8 cellular contexts compared by ENCODE assay signal in genomic region chr1:245153645-245154428, GRCh38. TPM values are rescaled to one million over a fixed set of nuclear protein-coding genes. Genes with fewer than 3 reads are reported as not detected.
DNase-seq lines count a peak whose midpoint lies in the region; ATAC-seq and TF ChIP-seq lines count a peak whose summit lies in the region.

No MANE protein-coding gene starts in this region.

- no peak for TF ChIP-seq RAD21 in HCT116 (IDR thresholded peaks at IDR 0.05; ENCODE audit: low read depth)

- H3K4me2 ChIP-seq in HCT116 (ENCODE audit: low read length) = peak overlapping the region; percentile 97

- H3K27me3 ChIP-seq in CD4-positive, alpha-beta memory T cell (ENCODE audit: insufficient read depth, low read length) = peaks cover 28% of the 10 kb centered on the region
- peaks cover 17% of the 10 kb centered on the region for H3K27me3 ChIP-seq in HCT116 (ENCODE audit: insufficient read depth, low read length)

- H4K20me1 ChIP-seq in HCT116 (ENCODE audit: insufficient read depth) = no peaks in the 10 kb centered on the region

- H3K9me3 Mint-ChIP-seq in CD4-positive, alpha-beta memory T cell = peaks cover 0 to 5% (median 3%) of the 10 kb centered on the region in 8 donors
- no peaks in the 10 kb centered on the region for H3K9me3 Mint-ChIP-seq in natural killer cell treated with Interleukin-12 subunit alpha and Interleukin-12 subunit beta and Interleukin-15 and Interleukin-18, amount 100 ng/mL, for 72 hours

- peak overlapping the region; percentile 83 to 97 (median 87) for H3K4me3 Mint-ChIP-seq in CD4-positive, alpha-beta memory T cell
- peak overlapping the region; percentile 62 for H3K4me3 Mint-ChIP-seq in natural killer cell treated with Interleukin-12 subunit alpha and Interleukin-12 subunit beta and Interleukin-15 and Interleukin-18, amount 100 ng/mL, for 72 hours

- no TSS peak for BruUV-seq in HCT116 (replicated peaks; lab: Mats Ljungman, UMichigan)

- POLR2A ChIA-PET in CD4-positive, alpha-beta memory T cell (lab: Charles Lee; ENCODE audit: partially characterized antibody) = no interaction called here
- POLR2A ChIA-PET in HCT116 (lab: Charles Lee) = no interaction called here

- H2AFZ ChIP-seq in HCT116 (ENCODE audit: low read depth, low read length, poor library complexity, severe bottlenecking) = peak overlapping the region; percentile 90

- H3K79me2 ChIP-seq in HCT116 (ENCODE audit: insufficient read depth, low read length) = no peaks in the 10 kb centered on the region

- peaks cover 48 to 59% of the 10 kb centered on the region in 2 donors for H3K27me3 Mint-ChIP-seq in CD4-positive, alpha-beta memory T cell
- peaks cover 41 to 46% of the 10 kb centered on the region in 2 donors for H3K27me3 Mint-ChIP-seq in natural killer cell treated with Interleukin-12 subunit alpha and Interleukin-12 subunit beta and Interleukin-15 and Interleukin-18, amount 100 ng/mL, for 72 hours

- intact Hi-C loops in CD4-positive, alpha-beta memory T cell (cut with micrococcal nuclease) = loop anchor here (2.0 to 10.0 kb wide), 4 partner anchors 731 to 1601 kb away; no protein-coding TSS in a partner anchor
- intact Hi-C loops in HCT116 (cut with micrococcal nuclease) = loop anchor here (1.0 to 10.0 kb wide), 8 partner anchors 77 to 1600 kb away; no protein-coding TSS in a partner anchor

- H3K36me3 ChIP-seq in CD4-positive, alpha-beta memory T cell (ENCODE audit: insufficient read depth, low read length) = no peaks in the 10 kb centered on the region
- no peaks in the 10 kb centered on the region for H3K36me3 ChIP-seq in HCT116 (ENCODE audit: control insufficient read depth in 1 of 2, insufficient read depth in 2 of 2, low read length in 2 of 2)

- peaks cover 15 to 35% (median 25%) of the 10 kb centered on the region in 4 donors for H3K4me1 Mint-ChIP-seq in CD4-positive, alpha-beta memory T cell
- H3K4me1 Mint-ChIP-seq in natural killer cell treated with Interleukin-12 subunit alpha and Interleukin-12 subunit beta and Interleukin-15 and Interleukin-18, amount 100 ng/mL, for 72 hours (ENCODE audit: low read depth in 2 of 2) = peaks cover 7 to 20% of the 10 kb centered on the region in 2 donors

- H3K27ac ChIP-seq in CD4-positive, alpha-beta memory T cell (ENCODE audit: low read depth, low read length) = no peak overlapping the region
- H3K27ac ChIP-seq in HCT116 (ENCODE audit: low read depth, low read length) = no peak overlapping the region

- no peak overlapping the region for H3K27ac Mint-ChIP-seq in CD4-positive, alpha-beta memory T cell
- H3K27ac Mint-ChIP-seq in natural killer cell treated with Interleukin-12 subunit alpha and Interleukin-12 subunit beta and Interleukin-15 and Interleukin-18, amount 100 ng/mL, for 72 hours = no peak overlapping the region

- ATAC-seq in HCT116 (peak; percentile 6), HG02981 (IDR thresholded peaks at IDR 0.05; ENCODE audit: unreplicated experiment) (no peak)
- ATAC-seq in natural killer cell treated with Interleukin-12 subunit alpha and Interleukin-12 subunit beta and Interleukin-15 and Interleukin-18, amount 100 ng/mL, for 72 hours = peak in 1 of 2 donors; percentile 8

- H3K9ac ChIP-seq in HCT116 (ENCODE audit: low read length) = peak overlapping the region; percentile 38; the same call in 1 of the 2 replicates

- H3K9me3 ChIP-seq in CD4-positive, alpha-beta memory T cell (ENCODE audit: control insufficient read depth in 1 of 2, low read length in 2 of 2) = no peaks in the 10 kb centered on the region
- H3K9me3 ChIP-seq in HCT116 (ENCODE audit: control insufficient read depth in 1 of 2, insufficient read depth in 1 of 2, low read depth in 1 of 2, low read length in 2 of 2) = no peaks in the 10 kb centered on the region

- DNase-seq in CD4-positive, alpha-beta memory T cell = peak in 2 of 5 donors; percentile 12 to 16
- DNase-seq in HCT116 (ENCODE audit: low read depth, low spot score) = no peak
- peak; percentile 48 for DNase-seq in UCSD-AML1 (lab: John Stamatoyannopoulos, UW; ENCODE audit: unreplicated experiment)
- DNase-seq in epithelial cell of proximal tubule (ENCODE audit: low read depth) = no peak
- DNase-seq in natural killer cell treated with Interleukin-12 subunit alpha and Interleukin-12 subunit beta and Interleukin-15 and Interleukin-18, amount 100 ng/mL, for 72 hours (ENCODE audit: low spot score) = no peak
- no peak for DNase-seq in T-helper 9 cell
- no peak for DNase-seq in mesenteric fat pad (ENCODE audit: low spot score)

- no peaks in the 10 kb centered on the region for H3K9me2 ChIP-seq in HCT116 (ENCODE audit: insufficient read depth)

- peaks cover 35% of the 10 kb centered on the region for H3K4me1 ChIP-seq in CD4-positive, alpha-beta memory T cell (ENCODE audit: insufficient read depth, low read length)
- H3K4me1 ChIP-seq in HCT116 (ENCODE audit: control insufficient read depth in 1 of 2, insufficient read depth in 2 of 2, low read length in 2 of 2) = peaks cover 7 to 40% of the 10 kb centered on the region in 2 experiments; a peak in 3 of 4 replicates

- RAD21 ChIA-PET in HCT116 (lab: Charles Lee; ENCODE audit: low non-redundant PET in 1 of 2, low total read pairs in 2 of 2, uncharacterized antibody in 2 of 2, unreplicated experiment in 2 of 2) = interaction anchor here (0.5 to 2.0 kb wide), 9 partner anchors 68 to 1128 kb away, joined by 3 to 7 read pairs (median 4); no protein-coding TSS in a partner anchor

- TF ChIP-seq POLR2A in HCT116 (IDR thresholded peaks at IDR 0.05; ENCODE audit: borderline replicate concordance, extremely low read depth, insufficient read depth, insufficient read length) = no peak

- CTCF ChIA-PET in CD4-positive, alpha-beta memory T cell (lab: Charles Lee; ENCODE audit: partially characterized antibody) = interaction anchor here (0.8 to 2.6 kb wide), 13 partner anchors 9 to 1338 kb away, joined by 3 to 17 read pairs (median 4); no protein-coding TSS in a partner anchor
- CTCF ChIA-PET in HCT116 (lab: Charles Lee) = interaction anchor here (0.7 to 1.9 kb wide), 19 partner anchors 12 to 1342 kb away, joined by 3 to 21 read pairs (median 3); no protein-coding TSS in a partner anchor

- H3K4me3 ChIP-seq in CD4-positive, alpha-beta memory T cell (ENCODE audit: low read length in 2 of 2) = peak overlapping the region; percentile 59 to 61
- H3K4me3 ChIP-seq in HCT116 (replicated peaks in 1 of 2; ENCODE audit: low read depth in 1 of 2, low read length in 2 of 2) (peak overlapping the region; percentile 41 to 60), epithelial cell of proximal tubule (ENCODE audit: low read depth, low read length) (peak overlapping the region; percentile 91)

- TF ChIP-seq CTCF in HCT116 (IDR thresholded peaks at IDR 0.05 in 2 of 3, conservative IDR thresholded peaks at IDR 0.05 in 1 of 3; ENCODE audit: borderline replicate concordance in 1 of 3, insufficient read depth in 1 of 3, low read depth in 2 of 3, low read length in 2 of 3) (no peak), epithelial cell of proximal tubule (conservative IDR thresholded peaks at IDR 0.05; ENCODE audit: low read depth, low read length) (no peak)

- H3K36me3 Mint-ChIP-seq in CD4-positive, alpha-beta memory T cell = peaks cover 0 to 3% of the 10 kb centered on the region in 2 donors
- no peaks in the 10 kb centered on the region for H3K36me3 Mint-ChIP-seq in natural killer cell treated with Interleukin-12 subunit alpha and Interleukin-12 subunit beta and Interleukin-15 and Interleukin-18, amount 100 ng/mL, for 72 hours

TF ChIP-seq in HCT116, 20 proteins besides CTCF, POLR2A, EP300 and RAD21 (continues in another document):
- TF ChIP-seq SRF (IDR thresholded peaks at IDR 0.05; ENCODE audit: low read depth) (no peak), YY1 (IDR thresholded peaks at IDR 0.05; ENCODE audit: extremely low read depth, insufficient replicate concordance, low read depth, low read length) (no peak), EZH2 (IDR thresholded peaks at IDR 0.05) (no peak), ZBTB33 (IDR thresholded peaks at IDR 0.05; ENCODE audit: extremely low read depth, insufficient replicate concordance, low read length) (no peak), CEBPB (IDR thresholded peaks at IDR 0.05; ENCODE audit: low read depth) (no peak), SP1 (IDR thresholded peaks at IDR 0.05; ENCODE audit: low read depth) (no peak), EGR1 (IDR thresholded peaks at IDR 0.05; ENCODE audit: low read depth) (no peak), ELF1 (IDR thresholded peaks at IDR 0.05; ENCODE audit: borderline replicate concordance, low read depth) (no peak), ZNF274 (IDR thresholded peaks at IDR 0.05; ENCODE audit: low read depth, low read length) (no peak), TCF7L2 (IDR thresholded peaks at IDR 0.05; ENCODE audit: borderline replicate concordance, extremely low read depth, insufficient read depth, insufficient read length) (no peak)
- TF ChIP-seq, protein P1, sequence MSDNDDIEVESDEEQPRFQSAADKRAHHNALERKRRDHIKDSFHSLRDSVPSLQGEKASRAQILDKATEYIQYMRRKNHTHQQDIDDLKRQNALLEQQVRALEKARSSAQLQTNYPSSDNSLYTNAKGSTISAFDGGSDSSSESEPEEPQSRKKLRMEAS (IDR thresholded peaks at IDR 0.05) = no peak; the same call in none of the 2 replicates
- TF ChIP-seq, protein P2, sequence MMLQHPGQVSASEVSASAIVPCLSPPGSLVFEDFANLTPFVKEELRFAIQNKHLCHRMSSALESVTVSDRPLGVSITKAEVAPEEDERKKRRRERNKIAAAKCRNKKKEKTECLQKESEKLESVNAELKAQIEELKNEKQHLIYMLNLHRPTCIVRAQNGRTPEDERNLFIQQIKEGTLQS (IDR thresholded peaks at IDR 0.05) = no peak

RNA-seq across cellular contexts. Expression of gene KIF26B, which starts 0.9 kb away (rescaled TPM):
- not detected for total RNA-seq in CD4-positive, alpha-beta memory T cell
- polyA plus RNA-seq in CD4-positive, alpha-beta memory T cell = under 1 TPM in 1 of 2 donors, not detected in 1; 0.10 TPM
- 0.49 TPM for total RNA-seq in HCT116 (2021; ENCODE audit: unreplicated experiment)
- 0.21 and 0.29 TPM in 2 replicates for polyA plus RNA-seq in HCT116 (2012)
- total RNA-seq in epithelial cell of proximal tubule = 2.8 and 2.9 TPM in 2 replicates
- not detected for total RNA-seq in natural killer cell treated with Interleukin-12 subunit alpha and Interleukin-12 subunit beta and Interleukin-15 and Interleukin-18, amount 100 ng/mL, for 72 hours
- total RNA-seq in mesenteric fat pad = 0.32 TPM
